In the genomic region with DNA sequence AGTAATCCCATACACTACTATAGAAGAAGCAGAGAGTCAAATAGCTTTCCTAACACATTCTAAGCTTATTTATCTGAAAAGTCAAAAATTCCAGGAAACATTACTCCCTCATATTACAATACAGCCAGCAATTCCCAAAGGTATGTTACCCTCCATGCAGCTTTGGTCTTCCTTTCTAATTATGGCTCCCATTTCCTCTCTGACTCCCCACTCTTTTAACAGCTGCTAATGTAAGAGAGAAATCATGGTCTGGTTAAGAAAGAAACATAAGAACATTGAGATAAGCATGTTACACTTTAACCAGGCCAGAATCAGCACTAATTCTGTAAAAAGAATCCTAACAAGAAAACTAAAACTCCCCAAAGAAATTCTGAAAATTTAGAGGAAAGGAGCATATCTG, we compare ENCODE assay signal across 23 cellular contexts. TPM values are rescaled to one million over a fixed set of nuclear protein-coding genes. Genes with fewer than 3 reads are reported as not detected.
DNase-seq lines count a peak whose midpoint lies in the region; ATAC-seq and TF ChIP-seq lines count a peak whose summit lies in the region.
"Had no signal": no experiment of that assay in that cellular context is flagged by ENCODE, and none has a peak within 500 bp of the region (broad histone marks: within the 10 kb centered on the region; RNA-seq: fewer than 3 reads in every experiment).

No MANE protein-coding gene starts in this region.

- H3K27ac Mint-ChIP-seq in HFFc6 (peak overlapping the region; percentile 60), chondrocyte (ENCODE audit: unreplicated experiment) (peak overlapping the region; percentile 80)
- H3K27ac Mint-ChIP-seq: activated CD4-positive, alpha-beta memory T cell treated with anti-CD3 and anti-CD28 coated beads for 36 hours; activated naive CD4-positive, alpha-beta T cell treated with anti-CD3 and anti-CD28 coated beads, Interleukin-2, amount 50 U/mL, for 72 hours; activated T-helper 2 cell treated with anti-CD3 and anti-CD28 coated beads, Interferon-gamma antibody, Interleukin-2, Interleukin-4, amounts not matched to agents 10 μg/mL and 5 μg/mL and 100 μg/mL, durations not matched to agents 14 hours and 24 hours and 36 hours; type B pancreatic cell had no signal

- TF ChIP-seq CTCF in HFFc6 (IDR thresholded peaks at IDR 0.05) (no peak), chondrocyte (IDR thresholded peaks at IDR 0.05) (no peak), right lobe of liver (IDR thresholded peaks at IDR 0.05) (no peak)

- TF ChIP-seq POLR2A in right lobe of liver (IDR thresholded peaks at IDR 0.05) = no peak

- no peak for DNase-seq in HFFc6
- no peak for DNase-seq in chondrocyte (ENCODE audit: low spot score)
- no peak for DNase-seq in right lobe of liver
- no peak for DNase-seq in NOMO-1 treated with dmso at 0.1 percent for 144 hours (lab: John Stamatoyannopoulos, UW; ENCODE audit: unreplicated experiment)
- DNase-seq: activated CD4-positive, alpha-beta memory T cell treated with anti-CD3 and anti-CD28 coated beads for 36 hours; activated CD8-positive, alpha-beta memory T cell treated with anti-CD3 and anti-CD28 coated beads, Interleukin-2, amount 50 U/mL, for 48 hours; aorta; mammary epithelial cell; NCI-H1436; NCI-H2107; NCI-H748 treated with DMSO at 0.1 percent for 48 hours; stimulated activated CD4-positive, alpha-beta T cell treated with anti-CD3 and anti-CD28 coated beads, Interleukin-2, amount 100 ng/mL, for 24 hours had no signal

- H3K4me1 ChIP-seq in right lobe of liver (peaks cover 0 to 34% (median 5%) of the 10 kb centered on the region in 4 donors), skeletal muscle tissue (ENCODE audit: control insufficient read depth in 3 of 3, insufficient read depth in 3 of 3, low read length in 3 of 3) (peaks cover 0 to 8% (median 3%) of the 10 kb centered on the region in 3 donors)

- no peak overlapping the region for H3K9ac ChIP-seq in skeletal muscle tissue (ENCODE audit: low read depth in 1 of 3, low read length in 3 of 3)
- H3K9ac ChIP-seq: KMS-11 had no signal

- no peaks in the 10 kb centered on the region for H3K9me3 ChIP-seq in right lobe of liver
- no peaks in the 10 kb centered on the region for H3K9me3 ChIP-seq in skeletal muscle tissue (ENCODE audit: control insufficient read depth in 3 of 3, low read length in 3 of 3)

- intact Hi-C loops in right lobe of liver (cut with DNase I) = no loop called here

- H3K4me1 Mint-ChIP-seq in HFFc6 (ENCODE audit: low read depth) = peaks cover 30% of the 10 kb centered on the region
- H3K4me1 Mint-ChIP-seq in chondrocyte (ENCODE audit: low read depth) = peaks cover 24% of the 10 kb centered on the region

- ATAC-seq in right lobe of liver (peak in 3 of 4 donors; percentile 6 to 44 (median 20)), GM18909 (IDR thresholded peaks at IDR 0.05; ENCODE audit: poor library complexity, unreplicated experiment) (no peak), HG03571 (IDR thresholded peaks at IDR 0.05; ENCODE audit: unreplicated experiment) (no peak)
- ATAC-seq: activated CD4-positive, CD25-positive, alpha-beta regulatory T cell treated with anti-CD3 and anti-CD28 coated beads, Interleukin-2, amount 50 U/mL, for 24 hours; activated naive CD4-positive, alpha-beta T cell treated with anti-CD3 and anti-CD28 coated beads, Interleukin-2, amount 50 U/mL, for 72 hours had no signal

- H3K36me3 ChIP-seq in right lobe of liver = peaks cover 6 to 67% (median 36%) of the 10 kb centered on the region in 4 donors
- peaks cover 41 to 69% (median 60%) of the 10 kb centered on the region in 3 donors for H3K36me3 ChIP-seq in skeletal muscle tissue (ENCODE audit: control insufficient read depth in 3 of 3, insufficient read depth in 3 of 3, low read length in 3 of 3)

- no peaks in the 10 kb centered on the region for H3K27me3 Mint-ChIP-seq in HFFc6 (ENCODE audit: insufficient read depth)
- H3K27me3 Mint-ChIP-seq in chondrocyte (ENCODE audit: low read depth) = no peaks in the 10 kb centered on the region
- H3K27me3 Mint-ChIP-seq: activated CD4-positive, alpha-beta memory T cell treated with anti-CD3 and anti-CD28 coated beads for 36 hours; central memory CD8-positive, alpha-beta T cell; type B pancreatic cell had no signal

- H3K36me3 Mint-ChIP-seq in HFFc6 (ENCODE audit: low read depth) = peaks cover 60% of the 10 kb centered on the region
- H3K36me3 Mint-ChIP-seq in chondrocyte (ENCODE audit: low read depth) = peaks cover 27% of the 10 kb centered on the region

- H3K9me3 Mint-ChIP-seq in HFFc6 (no peaks in the 10 kb centered on the region), chondrocyte (ENCODE audit: low read depth) (no peaks in the 10 kb centered on the region)
- H3K9me3 Mint-ChIP-seq: activated CD4-positive, alpha-beta memory T cell treated with anti-CD3 and anti-CD28 coated beads for 36 hours; activated naive CD4-positive, alpha-beta T cell treated with anti-CD3 and anti-CD28 coated beads, Interleukin-2, amount 50 U/mL, for 72 hours; activated T-helper 2 cell treated with anti-CD3 and anti-CD28 coated beads, Interferon-gamma antibody, Interleukin-2, Interleukin-4, amounts not matched to agents 10 μg/mL and 5 μg/mL and 100 μg/mL, durations not matched to agents 14 hours and 24 hours and 36 hours; central memory CD8-positive, alpha-beta T cell; type B pancreatic cell had no signal

- H3K27ac ChIP-seq in right lobe of liver (peak overlapping the region; percentile 11 to 68 (median 16)), skeletal muscle tissue (ENCODE audit: low read depth, low read length) (peak overlapping the region; percentile 49)
- H3K27ac ChIP-seq: KMS-11, RWPE1, SK-N-MC had no signal

- H3K4me3 ChIP-seq in right lobe of liver (no peak overlapping the region), skeletal muscle tissue (ENCODE audit: low read length in 3 of 3) (no peak overlapping the region)
- H3K4me3 ChIP-seq: SK-N-MC had no signal

- H3K4me3 Mint-ChIP-seq in HFFc6 (0 out of 2 replicates have a peak overlapping the region, but pooled peaks have one; percentile 40), chondrocyte (ENCODE audit: unreplicated experiment) (no peak overlapping the region)
- H3K4me3 Mint-ChIP-seq: activated CD4-positive, alpha-beta memory T cell treated with anti-CD3 and anti-CD28 coated beads for 36 hours; central memory CD8-positive, alpha-beta T cell; type B pancreatic cell had no signal

- no peaks in the 10 kb centered on the region for H3K27me3 ChIP-seq in right lobe of liver
- no peaks in the 10 kb centered on the region for H3K27me3 ChIP-seq in skeletal muscle tissue (ENCODE audit: control insufficient read depth in 3 of 3, insufficient read depth in 3 of 3, low read length in 3 of 3)

RNA-seq across cellular contexts. Expression of a gene that starts 6.8 kb away (rescaled TPM):
- 10 to 100 TPM; 41.6 to 50.9 (median 44.3) TPM for total RNA-seq in HFFc6 (2021; fragmentation: NEBNext Ultra II Directional; extraction: Animal tissue kit (Norgen Biotek cat#: 25700))
- total RNA-seq in chondrocyte (17.2 to 27.3 TPM (median 18.5 TPM) in 3 replicates), right lobe of liver (100 to 1,000 TPM in 1 of 6 experiments, 10 to 100 TPM in 5; 44.5 to 150 (median 59.6) TPM), skeletal muscle tissue (25.1 TPM)

Comparison
In these comparisons a context has a peak if more than half of its experiments do, and no peak if none do; other contexts are left out.
1. ATAC-seq: peak in right lobe of liver (3 of 4); none in GM18909 (single experiment) and HG03571 (single experiment).